Comparison of ENCODE assay signal across 23 cellular contexts in the genomic region with DNA sequence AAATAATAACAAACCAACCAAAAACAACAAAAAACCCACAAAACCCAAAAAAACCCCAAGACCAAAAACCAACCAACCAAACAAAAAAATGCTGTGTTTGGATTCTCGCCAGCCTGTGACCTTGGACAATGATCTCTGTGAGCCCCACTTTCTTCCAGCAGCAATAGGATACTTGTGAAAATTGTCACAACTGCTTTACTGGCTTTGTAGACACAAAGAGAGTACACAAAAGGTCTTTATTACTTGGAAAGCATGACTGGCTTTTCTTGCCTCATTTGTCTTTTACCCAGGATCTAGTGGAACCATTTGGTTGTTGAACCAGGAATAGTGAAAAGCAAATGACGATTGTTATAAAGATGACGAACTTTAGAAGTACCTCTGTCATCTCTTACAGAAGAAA.
DNase-seq lines count a peak whose midpoint lies in the region; ATAC-seq lines count a peak whose summit lies in the region.
"Had no signal": no experiment of that assay in that cellular context is flagged by ENCODE, and none has a peak within 500 bp of the region (broad histone marks: within the 10 kb centered on the region; RNA-seq: fewer than 3 reads in every experiment).

No MANE protein-coding gene starts in this region.

- no peak overlapping the region for H3K4me3 Mint-ChIP-seq in activated CD4-positive, alpha-beta memory T cell treated with anti-CD3 and anti-CD28 coated beads, Interleukin-2, amount 10 ng/mL, durations not matched to agents 7 days and 5 days
- H3K4me3 Mint-ChIP-seq in activated CD4-positive, alpha-beta memory T cell treated with anti-CD3 and anti-CD28 coated beads for 36 hours: no peak overlapping the region
- H3K4me3 Mint-ChIP-seq: CD14-positive monocyte; CD4-positive, alpha-beta memory T cell; CD4-positive, CD25-positive, alpha-beta regulatory T cell; CD8-positive, alpha-beta memory T cell had no signal

- CTCF ChIA-PET in activated CD4-positive, alpha-beta memory T cell treated with anti-CD3 and anti-CD28 coated beads, Interleukin-2, amount 10 ng/mL, durations not matched to agents 7 days and 5 days (lab: Charles Lee): interaction anchor here (1.2 kb wide), 1 partner anchor 55 kb away, joined by 3 read pairs; no protein-coding TSS in a partner anchor
- CTCF ChIA-PET in activated CD4-positive, alpha-beta memory T cell treated with anti-CD3 and anti-CD28 coated beads for 36 hours (lab: Charles Lee): interaction anchor here (0.9 to 2.5 kb wide), 2 partner anchors 55 to 145 kb away, joined by 3 to 6 read pairs; no protein-coding TSS in a partner anchor

- peaks cover 3% of the 10 kb centered on the region for H3K4me1 Mint-ChIP-seq in activated CD4-positive, alpha-beta memory T cell treated with anti-CD3 and anti-CD28 coated beads, Interleukin-2, amount 10 ng/mL, durations not matched to agents 7 days and 5 days
- H3K4me1 Mint-ChIP-seq in activated CD4-positive, alpha-beta memory T cell treated with anti-CD3 and anti-CD28 coated beads for 36 hours (ENCODE audit: low read depth): peaks cover 6% of the 10 kb centered on the region
- H3K4me1 Mint-ChIP-seq: CD14-positive monocyte; CD4-positive, CD25-positive, alpha-beta regulatory T cell; CD8-positive, alpha-beta memory T cell had no signal

- POLR2A ChIA-PET in activated CD4-positive, alpha-beta memory T cell treated with anti-CD3 and anti-CD28 coated beads, Interleukin-2, amount 10 ng/mL, durations not matched to agents 7 days and 5 days (lab: Charles Lee): no interaction called here
- POLR2A ChIA-PET in activated CD4-positive, alpha-beta memory T cell treated with anti-CD3 and anti-CD28 coated beads for 36 hours (lab: Charles Lee): no interaction called here

- no peaks in the 10 kb centered on the region for H3K9me3 Mint-ChIP-seq in activated CD4-positive, alpha-beta memory T cell treated with anti-CD3 and anti-CD28 coated beads, Interleukin-2, amount 10 ng/mL, durations not matched to agents 7 days and 5 days
- no peaks in the 10 kb centered on the region for H3K9me3 Mint-ChIP-seq in activated CD4-positive, alpha-beta memory T cell treated with anti-CD3 and anti-CD28 coated beads for 36 hours

- intact Hi-C loops in activated CD4-positive, alpha-beta memory T cell treated with anti-CD3 and anti-CD28 coated beads for 36 hours (cut with micrococcal nuclease): no loop called here

- ATAC-seq in HG03280 (IDR thresholded peaks at IDR 0.05; ENCODE audit: unreplicated experiment): no peak
- ATAC-seq: GM12878 had no signal

- H3K36me3 Mint-ChIP-seq in activated CD4-positive, alpha-beta memory T cell treated with anti-CD3 and anti-CD28 coated beads, Interleukin-2, amount 10 ng/mL, durations not matched to agents 7 days and 5 days (ENCODE audit: low read depth): no peaks in the 10 kb centered on the region
- H3K36me3 Mint-ChIP-seq in activated CD4-positive, alpha-beta memory T cell treated with anti-CD3 and anti-CD28 coated beads for 36 hours: no peaks in the 10 kb centered on the region
- H3K36me3 Mint-ChIP-seq: CD14-positive monocyte; CD4-positive, alpha-beta memory T cell; CD4-positive, CD25-positive, alpha-beta regulatory T cell; CD8-positive, alpha-beta memory T cell had no signal

- DNase-seq in SK-MEL-5 (ENCODE audit: low read depth, low spot score) (peak; percentile 22), medulla oblongata (ENCODE audit: extremely low spot score) (peak; percentile 47), pons (ENCODE audit: low spot score) (peak; percentile 82)
- no peak for DNase-seq in activated CD4-positive, alpha-beta memory T cell treated with anti-CD3 and anti-CD28 coated beads, Interleukin-2, amount 10 ng/mL, durations not matched to agents 7 days and 5 days
- no peak for DNase-seq in activated CD4-positive, alpha-beta memory T cell treated with anti-CD3 and anti-CD28 coated beads for 36 hours
- DNase-seq: 8988T; ACHN; BE2C; C1 segment of cervical spinal cord; CD4-positive, alpha-beta memory T cell; CD4-positive, CD25-positive, alpha-beta regulatory T cell; CD8-positive, alpha-beta memory T cell; COR-L47; DMS 273 treated with DMSO at 0.1 percent for 48 hours; DMS153; DMS53; DMS79; DND-41; EL; GDM1 had no signal

- no peak overlapping the region for H3K27ac Mint-ChIP-seq in activated CD4-positive, alpha-beta memory T cell treated with anti-CD3 and anti-CD28 coated beads, Interleukin-2, amount 10 ng/mL, durations not matched to agents 7 days and 5 days
- no peak overlapping the region for H3K27ac Mint-ChIP-seq in activated CD4-positive, alpha-beta memory T cell treated with anti-CD3 and anti-CD28 coated beads for 36 hours
- H3K27ac Mint-ChIP-seq: CD14-positive monocyte; CD4-positive, alpha-beta memory T cell; CD8-positive, alpha-beta memory T cell had no signal

- H3K27me3 Mint-ChIP-seq in activated CD4-positive, alpha-beta memory T cell treated with anti-CD3 and anti-CD28 coated beads, Interleukin-2, amount 10 ng/mL, durations not matched to agents 7 days and 5 days: peaks cover 20% of the 10 kb centered on the region
- H3K27me3 Mint-ChIP-seq in activated CD4-positive, alpha-beta memory T cell treated with anti-CD3 and anti-CD28 coated beads for 36 hours: peaks cover 9% of the 10 kb centered on the region

- in situ Hi-C loops in SK-MEL-5 (cut with HindIII; ENCODE audit: low pct_unique_long_range_greater_than_20kb, low sequenced_read_pairs): no loop called here

Comparison
In these comparisons a context has a peak if more than half of its experiments do, and no peak if none do; other contexts are left out.
1. DNase-seq: peak in SK-MEL-5 (single experiment), medulla oblongata (single experiment) and pons (single experiment); none in activated CD4-positive, alpha-beta memory T cell treated with anti-CD3 and anti-CD28 coated beads, Interleukin-2, amount 10 ng/mL, durations not matched to agents 7 days and 5 days (single experiment) and activated CD4-positive, alpha-beta memory T cell treated with anti-CD3 and anti-CD28 coated beads for 36 hours (single experiment).